In the genomic region with DNA sequence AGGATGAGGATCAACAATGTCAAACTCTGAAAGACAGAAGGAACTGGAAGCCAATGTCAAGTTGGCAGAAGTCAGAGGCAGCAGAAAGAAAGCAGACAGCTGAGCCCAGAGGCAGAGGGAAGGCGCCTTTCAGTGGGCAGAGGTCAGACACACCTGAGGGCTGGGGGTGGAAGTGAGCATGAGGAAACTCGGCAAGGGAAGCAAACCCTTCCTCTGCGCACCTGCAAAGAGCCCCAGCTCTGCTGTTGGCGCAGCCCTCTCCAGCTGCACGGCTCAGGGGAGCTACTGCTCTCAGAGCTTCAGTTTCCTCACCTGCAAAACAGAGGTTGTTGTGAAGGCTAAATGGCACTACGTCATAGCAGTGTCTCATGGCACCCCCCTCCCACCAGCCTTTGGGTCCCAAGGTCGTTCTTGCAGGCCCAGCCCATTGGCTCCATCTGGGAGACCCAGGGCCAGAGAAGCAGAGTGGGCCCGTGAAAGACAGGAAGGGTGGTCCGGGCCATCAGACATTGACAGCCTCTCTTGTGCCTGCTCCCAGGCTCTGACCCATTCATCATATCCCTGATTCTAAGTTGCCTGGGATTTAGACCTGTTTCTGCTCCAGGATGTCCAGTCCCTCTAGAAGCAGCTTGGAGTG, we compare ENCODE assay signal across 18 cellular contexts. TPM values are rescaled to one million over a fixed set of nuclear protein-coding genes. Genes with fewer than 3 reads are reported as not detected.
DNase-seq lines count a peak whose midpoint lies in the region; ATAC-seq, FAIRE-seq and TF ChIP-seq lines count a peak whose summit lies in the region.
"Had no signal": no experiment of that assay in that cellular context is flagged by ENCODE, and none has a peak within 500 bp of the region (broad histone marks: within the 10 kb centered on the region; RNA-seq: fewer than 3 reads in every experiment).

No MANE protein-coding gene starts in this region.

- H2BK12ac ChIP-seq in neuronal stem cell (ENCODE audit: low read length) = no peak overlapping the region

- H2AK5ac ChIP-seq in neuronal stem cell (ENCODE audit: low read depth, low read length) = no peak overlapping the region

- peak; percentile 32 for DNase-seq in activated CD8-positive, alpha-beta memory T cell treated with anti-CD3 and anti-CD28 coated beads, Interleukin-2, amount 50 U/mL, for 48 hours
- no peak for DNase-seq in activated CD8-positive, alpha-beta memory T cell treated with anti-CD3 and anti-CD28 coated beads, Interleukin-2, amount 50 U/mL, for 4 hours
- DNase-seq in OCI-LY7 (ENCODE audit: low spot score) (peak; percentile 14), endodermal cell (peak; percentile 24), neuronal stem cell (ENCODE audit: low spot score) (no peak), kidney (no peak)
- DNase-seq in natural killer cell treated with Interleukin-12 subunit alpha and Interleukin-12 subunit beta and Interleukin-15 and Interleukin-18, amount 100 ng/mL, for 72 hours (ENCODE audit: low spot score) = no peak
- DNase-seq in stimulated activated naive CD4-positive, alpha-beta T cell treated with Interleukin-2 at 50 U/mL for 16 hours (lab: John Stamatoyannopoulos, UW) = no peak
- DNase-seq: 8988T, Calu3, DMS79 treated with DMSO at 0.1 percent for 48 hours had no signal

- H3K9me3 Mint-ChIP-seq in endodermal cell = no peaks in the 10 kb centered on the region
- H3K9me3 Mint-ChIP-seq in natural killer cell treated with Interleukin-12 subunit alpha and Interleukin-12 subunit beta and Interleukin-15 and Interleukin-18, amount 100 ng/mL, for 72 hours = no peaks in the 10 kb centered on the region
- H3K9me3 Mint-ChIP-seq: CD14-positive monocyte; CD8-positive, alpha-beta T cell had no signal

- no peak overlapping the region for H3K14ac ChIP-seq in neuronal stem cell (ENCODE audit: low read length)

- H3K9me2 ChIP-seq in OCI-LY7 (ENCODE audit: insufficient read depth, low read length) = no peaks in the 10 kb centered on the region

- BruUV-seq in OCI-LY7 (replicated peaks; lab: Mats Ljungman, UMichigan) = no TSS peak

- no peaks in the 10 kb centered on the region for H3K36me3 Mint-ChIP-seq in endodermal cell (ENCODE audit: low read depth)
- H3K36me3 Mint-ChIP-seq in natural killer cell treated with Interleukin-12 subunit alpha and Interleukin-12 subunit beta and Interleukin-15 and Interleukin-18, amount 100 ng/mL, for 72 hours = no peaks in the 10 kb centered on the region
- H3K36me3 Mint-ChIP-seq: CD14-positive monocyte; CD8-positive, alpha-beta T cell had no signal

- H3K9ac ChIP-seq in endodermal cell (ENCODE audit: extremely low read depth, low read length, poor library complexity, severe bottlenecking) = no peak overlapping the region
- no peak overlapping the region for H3K9ac ChIP-seq in neuronal stem cell (ENCODE audit: low read depth, low read length, poor library complexity)
- no peak overlapping the region for H3K9ac ChIP-seq in kidney (ENCODE audit: low read length in 2 of 2)
- H3K9ac ChIP-seq: BLaER1 had no signal

- H3K4me3 ChIP-seq in OCI-LY7 (ENCODE audit: low read depth, low read length, poor library complexity, severe bottlenecking) (no peak overlapping the region), endodermal cell (ENCODE audit: low read length) (no peak overlapping the region), neuronal stem cell (ENCODE audit: low read length in 2 of 2) (no peak overlapping the region), kidney (ENCODE audit: low read length in 2 of 2) (no peak overlapping the region)
- H3K4me3 ChIP-seq: BLaER1, GM12878, HAP-1 had no signal

- H3K79me2 ChIP-seq in OCI-LY7 (ENCODE audit: insufficient read depth, low read depth, low read length) = no peaks in the 10 kb centered on the region

- peaks cover 7% of the 10 kb centered on the region for H3K27me3 Mint-ChIP-seq in endodermal cell (ENCODE audit: insufficient read depth)
- H3K27me3 Mint-ChIP-seq in natural killer cell treated with Interleukin-12 subunit alpha and Interleukin-12 subunit beta and Interleukin-15 and Interleukin-18, amount 100 ng/mL, for 72 hours = peaks cover 17 to 19% of the 10 kb centered on the region in 2 donors

- WGBS in endodermal cell (ENCODE audit: insufficient coverage in 1 of 2, insufficient read length in 1 of 2), 2 experiments = 86 to 92% methylated on average over 2 to 9 of the region's 9 CpGs
- no CpG with 5 or more reads among the region's 9 CpGs for WGBS in neuronal stem cell (ENCODE audit: extremely low coverage in 2 of 2, insufficient read length in 2 of 2, insufficient replicate concordance in 1 of 2), 2 donors

- H3K27ac Mint-ChIP-seq in endodermal cell = no peak overlapping the region
- H3K27ac Mint-ChIP-seq in natural killer cell treated with Interleukin-12 subunit alpha and Interleukin-12 subunit beta and Interleukin-15 and Interleukin-18, amount 100 ng/mL, for 72 hours = no peak overlapping the region
- H3K27ac Mint-ChIP-seq: CD8-positive, alpha-beta T cell had no signal

- no peak overlapping the region for H3K4ac ChIP-seq in neuronal stem cell (ENCODE audit: low read length)

- no peak overlapping the region for H4K91ac ChIP-seq in neuronal stem cell (ENCODE audit: low read depth, low read length, poor library complexity)

- no peak for ATAC-seq in natural killer cell treated with Interleukin-12 subunit alpha and Interleukin-12 subunit beta and Interleukin-15 and Interleukin-18, amount 100 ng/mL, for 72 hours
- ATAC-seq: CD8-positive, alpha-beta T cell; GM12878 had no signal

- no peak overlapping the region for H2BK5ac ChIP-seq in neuronal stem cell (ENCODE audit: low read length)

- H3K79me1 ChIP-seq in neuronal stem cell (ENCODE audit: low read depth, low read length) = no peaks in the 10 kb centered on the region

- H4K20me1 ChIP-seq in OCI-LY7 (ENCODE audit: insufficient read depth, low read length) = no peaks in the 10 kb centered on the region
- H4K20me1 ChIP-seq: BLaER1 had no signal

- intact Hi-C loops in OCI-LY7 (cut with micrococcal nuclease; ENCODE audit: unreplicated experiment) (no loop called here), kidney (cut with DNase I) (no loop called here)

- H3K23ac ChIP-seq in neuronal stem cell (ENCODE audit: low read depth, low read length, poor library complexity) = no peak overlapping the region

- H3K18ac ChIP-seq in neuronal stem cell (ENCODE audit: low read length) = peak overlapping the region; percentile 77

- TF ChIP-seq CTCF in OCI-LY7 (conservative IDR thresholded peaks at IDR 0.05; ENCODE audit: low read length) (no peak), endodermal cell (conservative IDR thresholded peaks at IDR 0.05) (no peak), kidney (IDR thresholded peaks at IDR 0.05; ENCODE audit: borderline replicate concordance, extremely low read depth, insufficient read depth) (no peak)

- H2BK120ac ChIP-seq in neuronal stem cell (ENCODE audit: low read depth, low read length) = no peak overlapping the region

- no peak overlapping the region for H4K8ac ChIP-seq in neuronal stem cell (ENCODE audit: low read depth, low read length)

- POLR2A ChIA-PET in OCI-LY7 (lab: Charles Lee) = no interaction called here

- H3K27ac ChIP-seq in OCI-LY7 (ENCODE audit: low read depth, low read length, poor library complexity, severe bottlenecking) = no peak overlapping the region
- no peak overlapping the region for H3K27ac ChIP-seq in endodermal cell (ENCODE audit: low read depth, low read length)
- H3K27ac ChIP-seq in neuronal stem cell (replicated peaks; ENCODE audit: low read length) = no peak overlapping the region
- H3K27ac ChIP-seq in kidney (ENCODE audit: low read depth in 2 of 2, low read length in 2 of 2) = no peak overlapping the region
- H3K27ac ChIP-seq: BLaER1 had no signal

- H3K4me1 Mint-ChIP-seq in endodermal cell = no peaks in the 10 kb centered on the region
- H3K4me1 Mint-ChIP-seq in natural killer cell treated with Interleukin-12 subunit alpha and Interleukin-12 subunit beta and Interleukin-15 and Interleukin-18, amount 100 ng/mL, for 72 hours (ENCODE audit: low read depth in 2 of 2) = peaks cover 0 to 3% of the 10 kb centered on the region in 2 donors
- H3K4me1 Mint-ChIP-seq: CD14-positive monocyte had no signal

- H3K4me2 ChIP-seq in OCI-LY7 (ENCODE audit: low read length) (no peak overlapping the region), neuronal stem cell (ENCODE audit: insufficient read depth, low read length, poor library complexity, severe bottlenecking) (no peak overlapping the region)

- peak overlapping the region; percentile 30 for H2BK15ac ChIP-seq in neuronal stem cell (ENCODE audit: low read length)

- CTCF ChIA-PET in OCI-LY7 (lab: Charles Lee; ENCODE audit: unreplicated experiment) = no interaction called here

- H3K4me1 ChIP-seq in OCI-LY7 (ENCODE audit: insufficient read depth, low read length, poor library complexity, severe bottlenecking) (no peaks in the 10 kb centered on the region), endodermal cell (ENCODE audit: control insufficient read depth, insufficient read depth, low read length) (no peaks in the 10 kb centered on the region), neuronal stem cell (ENCODE audit: control insufficient read depth in 2 of 2, insufficient read depth in 1 of 2, low read depth in 1 of 2, low read length in 2 of 2) (peaks cover 3 to 13% of the 10 kb centered on the region in 2 donors), kidney (ENCODE audit: control insufficient read depth in 1 of 2, insufficient read depth in 1 of 2, low read depth in 1 of 2, low read length in 2 of 2) (no peaks in the 10 kb centered on the region)
- H3K4me1 ChIP-seq: HAP-1 had no signal

- no peak overlapping the region for H2AFZ ChIP-seq in OCI-LY7 (ENCODE audit: low read length)
- no peak overlapping the region for H2AFZ ChIP-seq in neuronal stem cell (ENCODE audit: low read length)

- no peak overlapping the region for H3K4me3 Mint-ChIP-seq in endodermal cell
- H3K4me3 Mint-ChIP-seq in natural killer cell treated with Interleukin-12 subunit alpha and Interleukin-12 subunit beta and Interleukin-15 and Interleukin-18, amount 100 ng/mL, for 72 hours = no peak overlapping the region
- H3K4me3 Mint-ChIP-seq: CD8-positive, alpha-beta T cell had no signal

- no peaks in the 10 kb centered on the region for H3K27me3 ChIP-seq in endodermal cell (ENCODE audit: control insufficient read depth, insufficient read depth, low read length, poor library complexity, severe bottlenecking)
- no peaks in the 10 kb centered on the region for H3K27me3 ChIP-seq in neuronal stem cell (ENCODE audit: control insufficient read depth in 3 of 3, insufficient read depth in 3 of 3, low read depth in 1 of 3, low read length in 3 of 3)
- H3K27me3 ChIP-seq: BLaER1 had no signal

- H3K9me3 ChIP-seq in OCI-LY7 (ENCODE audit: low read length) (no peaks in the 10 kb centered on the region), endodermal cell (ENCODE audit: control insufficient read depth, low read length) (no peaks in the 10 kb centered on the region), neuronal stem cell (replicated peaks in 1 of 2; ENCODE audit: control insufficient read depth in 2 of 2, insufficient read depth in 1 of 2, low read depth in 1 of 2, low read length in 2 of 2) (no peaks in the 10 kb centered on the region), kidney (ENCODE audit: control insufficient read depth in 1 of 2, low read length in 2 of 2) (no peaks in the 10 kb centered on the region)
- H3K9me3 ChIP-seq: BLaER1, HAP-1 had no signal

- H3K36me3 ChIP-seq in OCI-LY7 (ENCODE audit: insufficient read depth, low read length) = no peaks in the 10 kb centered on the region
- H3K36me3 ChIP-seq in endodermal cell (ENCODE audit: control insufficient read depth, insufficient read depth, low read length) = no peaks in the 10 kb centered on the region
- H3K36me3 ChIP-seq in neuronal stem cell (replicated peaks in 1 of 2; ENCODE audit: control insufficient read depth in 2 of 2, insufficient read depth in 2 of 2, low read length in 2 of 2) = no peaks in the 10 kb centered on the region
- no peaks in the 10 kb centered on the region for H3K36me3 ChIP-seq in kidney (ENCODE audit: control insufficient read depth in 1 of 2, insufficient read depth in 2 of 2, low read length in 2 of 2)
- H3K36me3 ChIP-seq: BLaER1, HAP-1 had no signal

- no peak for FAIRE-seq in kidney (lab: Jason Lieb, UNC)
- FAIRE-seq: GM12878 had no signal

RNA-seq across cellular contexts. Expression of gene SLC6A11, which starts 53.3 kb away (rescaled TPM):
- not detected in 2 replicates for total RNA-seq in OCI-LY7 (2014; rRNA removed; shearing (Covaris generic))
- not detected in 2 replicates for total RNA-seq in OCI-LY7 (2022)
- under 1 TPM; 0.27 to 0.73 TPM for total RNA-seq in endodermal cell
- polyA plus RNA-seq in endodermal cell (2013, experiment 1 of 2) = 0.82 TPM
- 0.70 TPM for polyA plus RNA-seq in endodermal cell (2013, experiment 2 of 2)
- polyA plus RNA-seq in neuronal stem cell (2013, experiment 1 of 2) = 0.47 TPM
- polyA plus RNA-seq in neuronal stem cell (2013, experiment 2 of 2) = 0.43 TPM
- total RNA-seq in kidney = 0.38 TPM
- not detected for polyA plus RNA-seq in kidney (ENCODE audit: insufficient read depth, low read depth, low replicate concordance)
- total RNA-seq in natural killer cell treated with Interleukin-12 subunit alpha and Interleukin-12 subunit beta and Interleukin-15 and Interleukin-18, amount 100 ng/mL, for 72 hours = not detected
- total RNA-seq: A673; Calu3; CD8-positive, alpha-beta T cell; GM12878 had no signal
- polyA plus RNA-seq: AG04450, CD14-positive monocyte, GM12878 had no signal

Comparison
In these comparisons a context has a peak if more than half of its experiments do, and no peak if none do; other contexts are left out.
1. DNase-seq: peak in activated CD8-positive, alpha-beta memory T cell treated with anti-CD3 and anti-CD28 coated beads, Interleukin-2, amount 50 U/mL, for 48 hours (single experiment), OCI-LY7 (single experiment) and endodermal cell (single experiment); none in activated CD8-positive, alpha-beta memory T cell treated with anti-CD3 and anti-CD28 coated beads, Interleukin-2, amount 50 U/mL, for 4 hours (single experiment), neuronal stem cell (single experiment), kidney (single experiment), natural killer cell treated with Interleukin-12 subunit alpha and Interleukin-12 subunit beta and Interleukin-15 and Interleukin-18, amount 100 ng/mL, for 72 hours (single experiment) and stimulated activated naive CD4-positive, alpha-beta T cell treated with Interleukin-2 at 50 U/mL for 16 hours (single experiment).